8 cellular contexts compared by ENCODE assay signal in the genomic region with DNA sequence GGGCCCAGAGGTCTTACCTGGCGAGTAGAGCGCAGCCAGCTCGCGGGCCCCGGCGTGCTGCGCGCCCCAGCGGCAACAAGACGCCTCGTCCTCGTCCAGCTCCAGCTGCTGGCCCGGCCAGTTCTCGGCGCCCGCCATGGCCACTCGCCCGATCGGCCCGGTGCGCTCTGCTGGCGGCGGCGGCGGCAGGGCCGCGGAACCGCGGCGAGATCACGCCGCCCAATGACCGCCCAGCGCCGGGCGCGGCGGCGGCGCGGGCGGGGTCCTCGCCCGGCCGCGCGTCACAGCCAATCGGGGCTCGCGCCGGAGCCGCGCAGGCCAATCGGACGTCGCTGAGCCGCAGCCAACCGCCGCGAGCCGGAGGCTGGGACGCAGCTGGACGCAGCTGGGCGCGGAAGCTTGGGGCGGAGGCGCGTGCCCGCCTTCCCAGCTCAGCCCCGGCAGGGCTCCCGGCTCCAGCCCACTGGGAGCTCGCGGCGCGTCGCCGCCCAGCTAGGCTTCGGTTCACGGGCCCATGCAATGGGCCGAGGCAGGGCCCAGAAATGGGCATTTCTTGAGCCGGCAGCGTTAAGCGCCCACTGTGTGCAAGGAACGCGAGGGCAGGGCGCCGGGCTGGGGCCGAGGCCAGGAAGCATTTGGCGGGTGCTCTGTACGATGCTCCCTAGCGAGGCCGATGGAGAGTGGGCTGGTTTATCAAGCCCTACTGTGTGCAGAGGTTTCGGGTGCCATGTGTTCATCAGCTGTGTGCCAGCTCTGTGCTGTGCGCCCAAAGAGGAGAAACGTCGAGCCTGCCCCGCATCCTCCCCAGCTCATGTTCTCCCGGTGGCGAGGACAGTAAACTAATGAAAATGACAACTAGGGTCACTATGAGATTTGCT. TPM values are rescaled to one million over a fixed set of nuclear protein-coding genes. Genes with fewer than 3 reads are reported as not detected.
A peak's percentile ranks its signal among the peaks of the same experiment; 100 is the strongest.
DNase-seq lines count a peak whose midpoint lies in the region; ATAC-seq, FAIRE-seq and TF ChIP-seq lines count a peak whose summit lies in the region.

A gene (minus strand): TSS at position 224 of the 878 bp plus-strand sequence. CDS start 86 bp downstream, at position 138.

- H3K27me3 ChIP-seq in esophagus (ENCODE audit: control insufficient read depth in 1 of 2, insufficient read depth in 2 of 2, low read length in 2 of 2) (no peaks in the 10 kb centered on the region), muscle layer of duodenum (ENCODE audit: low read depth, low read length) (no peaks in the 10 kb centered on the region)

- peaks cover 37% of the 10 kb centered on the region for H3K36me3 Mint-ChIP-seq in activated T-cell treated with anti-CD3 and anti-CD28 coated beads, Interleukin-2, amount 50 U/mL, for 24 hours (ENCODE audit: low read depth)

- DNase-seq in D721Med (ENCODE audit: insufficient read length, low spot score) = peak; percentile 98
- peak; percentile 99 for DNase-seq in HuH-7.5 (ENCODE audit: low spot score)
- DNase-seq in activated T-cell treated with anti-CD3 and anti-CD28 coated beads, Interleukin-2, amount 50 U/mL, for 24 hours = peak; percentile 89
- peak; percentile 40 to 78 for DNase-seq in stimulated activated CD8-positive, alpha-beta memory T cell treated with anti-CD3 and anti-CD28 coated beads, Interleukin-7, amount 100 ng/mL, for 4 hours (ENCODE audit: low read depth in 2 of 2)

- H3K27ac Mint-ChIP-seq in activated T-cell treated with anti-CD3 and anti-CD28 coated beads, Interleukin-2, amount 50 U/mL, for 24 hours = peak within 1 kb of the TSS; percentile 97

- H3K4me1 ChIP-seq in esophagus (ENCODE audit: control insufficient read depth in 2 of 2, insufficient read depth in 2 of 2, low read length in 1 of 2) = peaks cover 14 to 26% of the 10 kb centered on the region in 2 donors
- H3K4me1 ChIP-seq in muscle layer of duodenum (ENCODE audit: control insufficient read depth in 1 of 2, insufficient read depth in 2 of 2, low read length in 2 of 2) = peaks cover 11 to 42% of the 10 kb centered on the region in 2 donors

- H3K27me3 Mint-ChIP-seq in activated T-cell treated with anti-CD3 and anti-CD28 coated beads, Interleukin-2, amount 50 U/mL, for 24 hours = no peaks in the 10 kb centered on the region

- peak within 1 kb of the TSS; percentile 89 for H3K4me3 Mint-ChIP-seq in activated T-cell treated with anti-CD3 and anti-CD28 coated beads, Interleukin-2, amount 50 U/mL, for 24 hours

- H3K9me3 ChIP-seq in esophagus (ENCODE audit: control insufficient read depth in 2 of 2, insufficient read depth in 1 of 2, low read depth in 1 of 2, low read length in 1 of 2) (no peaks in the 10 kb centered on the region), muscle layer of duodenum (ENCODE audit: control insufficient read depth in 1 of 2, low read length in 2 of 2) (no peaks in the 10 kb centered on the region)

- 2% methylated on average over 87 to 99 of the region's 99 CpGs for WGBS in esophagus, 2 donors

- H3K27ac ChIP-seq in esophagus (ENCODE audit: low read depth in 2 of 2, low read length in 1 of 2) (peak within 1 kb of the TSS; percentile 95 to 96), muscle layer of duodenum (ENCODE audit: low read length) (peak within 1 kb of the TSS; percentile 77)

- TF ChIP-seq CTCF in D721Med (IDR thresholded peaks at IDR 0.05; ENCODE audit: insufficient read depth, missing control alignments) = no peak

- H3K36me3 ChIP-seq in esophagus (ENCODE audit: control insufficient read depth in 2 of 2, insufficient read depth in 2 of 2, low read length in 1 of 2) (peaks cover 0 to 3% of the 10 kb centered on the region in 2 donors), muscle layer of duodenum (ENCODE audit: control insufficient read depth in 1 of 2, insufficient read depth in 2 of 2, low read length in 2 of 2) (peaks cover 0 to 2% of the 10 kb centered on the region in 2 donors)

- peaks cover 42% of the 10 kb centered on the region for H3K4me1 Mint-ChIP-seq in activated T-cell treated with anti-CD3 and anti-CD28 coated beads, Interleukin-2, amount 50 U/mL, for 24 hours (ENCODE audit: low read depth)

- H3K4me3 ChIP-seq in esophagus (ENCODE audit: low read depth in 1 of 2, low read length in 2 of 2) (peak within 1 kb of the TSS; percentile 72 to 86), muscle layer of duodenum (ENCODE audit: low read depth in 1 of 2, low read length in 2 of 2) (peak within 1 kb of the TSS; percentile 81 to 92)

- ATAC-seq in GM21515 (IDR thresholded peaks at IDR 0.05; ENCODE audit: unreplicated experiment) = peak; percentile 91

- FAIRE-seq in D721Med (lab: Jason Lieb, UNC) = no peak

- H3K9me3 Mint-ChIP-seq in activated T-cell treated with anti-CD3 and anti-CD28 coated beads, Interleukin-2, amount 50 U/mL, for 24 hours = no peaks in the 10 kb centered on the region

TF ChIP-seq in PFSK-1, 5 proteins besides CTCF, POLR2A, EP300 and RAD21:
- TF ChIP-seq TAF1 (IDR thresholded peaks at IDR 0.05; ENCODE audit: borderline replicate concordance, insufficient read depth, low read length) (peak; percentile 44; the same call in 1 of the 2 replicates), POLR2AphosphoS5 (IDR thresholded peaks at IDR 0.05; ENCODE audit: low read depth, low read length) (peak; percentile 69), FOXP2 (optimal IDR thresholded peaks at IDR 0.05; ENCODE audit: borderline replicate concordance, extremely low read depth, extremely low read length, insufficient read depth) (peak; percentile 60), SIN3A (IDR thresholded peaks at IDR 0.05; ENCODE audit: borderline replicate concordance, insufficient read depth, low read length) (no peak)
- TF ChIP-seq, protein P1, sequence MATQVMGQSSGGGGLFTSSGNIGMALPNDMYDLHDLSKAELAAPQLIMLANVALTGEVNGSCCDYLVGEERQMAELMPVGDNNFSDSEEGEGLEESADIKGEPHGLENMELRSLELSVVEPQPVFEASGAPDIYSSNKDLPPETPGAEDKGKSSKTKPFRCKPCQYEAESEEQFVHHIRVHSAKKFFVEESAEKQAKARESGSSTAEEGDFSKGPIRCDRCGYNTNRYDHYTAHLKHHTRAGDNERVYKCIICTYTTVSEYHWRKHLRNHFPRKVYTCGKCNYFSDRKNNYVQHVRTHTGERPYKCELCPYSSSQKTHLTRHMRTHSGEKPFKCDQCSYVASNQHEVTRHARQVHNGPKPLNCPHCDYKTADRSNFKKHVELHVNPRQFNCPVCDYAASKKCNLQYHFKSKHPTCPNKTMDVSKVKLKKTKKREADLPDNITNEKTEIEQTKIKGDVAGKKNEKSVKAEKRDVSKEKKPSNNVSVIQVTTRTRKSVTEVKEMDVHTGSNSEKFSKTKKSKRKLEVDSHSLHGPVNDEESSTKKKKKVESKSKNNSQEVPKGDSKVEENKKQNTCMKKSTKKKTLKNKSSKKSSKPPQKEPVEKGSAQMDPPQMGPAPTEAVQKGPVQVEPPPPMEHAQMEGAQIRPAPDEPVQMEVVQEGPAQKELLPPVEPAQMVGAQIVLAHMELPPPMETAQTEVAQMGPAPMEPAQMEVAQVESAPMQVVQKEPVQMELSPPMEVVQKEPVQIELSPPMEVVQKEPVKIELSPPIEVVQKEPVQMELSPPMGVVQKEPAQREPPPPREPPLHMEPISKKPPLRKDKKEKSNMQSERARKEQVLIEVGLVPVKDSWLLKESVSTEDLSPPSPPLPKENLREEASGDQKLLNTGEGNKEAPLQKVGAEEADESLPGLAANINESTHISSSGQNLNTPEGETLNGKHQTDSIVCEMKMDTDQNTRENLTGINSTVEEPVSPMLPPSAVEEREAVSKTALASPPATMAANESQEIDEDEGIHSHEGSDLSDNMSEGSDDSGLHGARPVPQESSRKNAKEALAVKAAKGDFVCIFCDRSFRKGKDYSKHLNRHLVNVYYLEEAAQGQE (IDR thresholded peaks at IDR 0.05; ENCODE audit: insufficient read depth in 1 of 2, low read depth in 2 of 2, low read length in 2 of 2) = no peak

RNA-seq across cellular contexts. Expression of the gene that starts here (rescaled TPM):
- 48.4 TPM for polyA plus RNA-seq in PFSK-1 (2012; ENCODE audit: insufficient read length, low read depth)
- 10 to 100 TPM; 31.5 to 56.2 TPM for polyA plus RNA-seq in esophagus

Comparison
In these comparisons a context has a peak if more than half of its experiments do, and no peak if none do; other contexts are left out.
1. Peak in every context shown above with its lines: DNase-seq, ATAC-seq, H3K4me3 ChIP-seq and H3K27ac ChIP-seq.